In the genomic region with DNA sequence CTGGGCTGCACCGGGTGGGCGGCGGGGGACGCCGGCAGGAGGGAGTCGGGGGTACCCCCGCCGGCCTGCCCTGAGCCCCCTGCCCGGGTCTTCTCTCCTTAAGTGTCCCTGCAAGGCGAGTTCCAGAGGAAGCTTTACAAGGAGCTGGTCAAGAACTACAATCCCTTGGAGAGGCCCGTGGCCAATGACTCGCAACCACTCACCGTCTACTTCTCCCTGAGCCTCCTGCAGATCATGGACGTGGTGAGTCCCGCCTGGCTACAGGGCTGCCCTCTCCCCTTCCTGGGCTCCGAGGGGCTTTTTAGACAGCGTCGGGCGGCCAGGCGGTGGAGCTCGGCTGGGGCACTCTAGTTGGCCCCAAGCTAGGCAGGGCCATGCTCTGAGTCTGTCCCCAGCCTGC, we compare ENCODE assay signal across 8 cellular contexts. TPM values are rescaled to one million over a fixed set of nuclear protein-coding genes. Genes with fewer than 3 reads are reported as not detected.
DNase-seq lines count a peak whose midpoint lies in the region; ATAC-seq, FAIRE-seq and TF ChIP-seq lines count a peak whose summit lies in the region.

No MANE protein-coding gene starts in this region.

- peaks cover 25% of the 10 kb centered on the region for H3K27me3 ChIP-seq in H7 (ENCODE audit: control insufficient read depth, insufficient read depth, low read length)
- peaks cover 3% of the 10 kb centered on the region; the same call in 1 of the 2 replicates for H3K27me3 ChIP-seq in SU-DHL-6 (ENCODE audit: low read length)

- no peaks in the 10 kb centered on the region for H4K20me1 ChIP-seq in SU-DHL-6 (ENCODE audit: low read depth, low read length)

- TF ChIP-seq CTCF in SU-DHL-6 (IDR thresholded peaks at IDR 0.05; ENCODE audit: insufficient read depth, low read length, poor library complexity, severe bottlenecking) (no peak), D721Med (IDR thresholded peaks at IDR 0.05; ENCODE audit: insufficient read depth, missing control alignments) (no peak)

- no peak for ATAC-seq in esophagus mucosa

- no peak for TF ChIP-seq POLR2A in H54 (IDR thresholded peaks at IDR 0.05; ENCODE audit: low read depth, low read length)

- H2AFZ ChIP-seq in SU-DHL-6 (ENCODE audit: low read depth, low read length, severe bottlenecking): no peak overlapping the region

- H3K9me3 ChIP-seq in SU-DHL-6 (ENCODE audit: insufficient read depth, low read length): no peaks in the 10 kb centered on the region

- no peaks in the 10 kb centered on the region for H3K79me2 ChIP-seq in SU-DHL-6 (ENCODE audit: insufficient read depth, low read length)

- no peak for FAIRE-seq in H54 (lab: Jason Lieb, UNC)
- FAIRE-seq in D721Med (lab: Jason Lieb, UNC): no peak

- H3K27ac ChIP-seq in SU-DHL-6 (ENCODE audit: low read depth, low read length) (no peak overlapping the region), skin epidermis (peak overlapping the region in 3 of 21 experiments; percentile 21 to 74 (median 53))

- H3K36me3 ChIP-seq in H7 (replicated peaks; ENCODE audit: control insufficient read depth, insufficient read depth, low read length) (no peaks in the 10 kb centered on the region), SU-DHL-6 (ENCODE audit: low read length) (no peaks in the 10 kb centered on the region)

- no peaks in the 10 kb centered on the region for H3F3A ChIP-seq in SU-DHL-6 (ENCODE audit: insufficient read depth)

- DNase-seq in H7 (no peak), H54 (ENCODE audit: insufficient read length, low spot score) (no peak), D721Med (ENCODE audit: insufficient read length, low spot score) (no peak), CD1c-positive myeloid dendritic cell (ENCODE audit: extremely low spot score) (no peak)

- peak overlapping the region; percentile 27 for H3K4me2 ChIP-seq in SU-DHL-6 (ENCODE audit: low read depth, low read length, poor library complexity, severe bottlenecking)

- no peaks in the 10 kb centered on the region for H3K9me2 ChIP-seq in SU-DHL-6 (replicated peaks; ENCODE audit: insufficient read depth, low read length)

- H3K9ac ChIP-seq in SU-DHL-6 (ENCODE audit: low read length): no peak overlapping the region

- H3K4me3 ChIP-seq in H7 (ENCODE audit: insufficient read depth, low read depth, low read length): peak overlapping the region; percentile 84
- H3K4me3 ChIP-seq in SU-DHL-6 (ENCODE audit: insufficient read depth, low read length, poor library complexity, severe bottlenecking): peak overlapping the region; percentile 29
- H3K4me3 ChIP-seq in iPS-11a (ENCODE audit: low read depth, low read length): peak overlapping the region; percentile 57
- peak overlapping the region; percentile 34 to 56 (median 43) for H3K4me3 ChIP-seq in skin epidermis

RNA-seq across cellular contexts. Expression of a gene that starts 0.5 kb away (rescaled TPM):
- total RNA-seq in H7 (2014; rRNA removed; shearing (Covaris generic)): 3.8 and 6.2 TPM in 2 replicates
- total RNA-seq in esophagus mucosa: 0.76 TPM

Comparison
In these comparisons a context has a peak if more than half of its experiments do, and no peak if none do; other contexts are left out.
1. H3K4me3 ChIP-seq: peak in every context shown above with its lines; median percentile 84 in H7; 57 in iPS-11a; 43 in skin epidermis; 29 in SU-DHL-6.